18 cellular contexts compared by ENCODE assay signal in the genomic region with DNA sequence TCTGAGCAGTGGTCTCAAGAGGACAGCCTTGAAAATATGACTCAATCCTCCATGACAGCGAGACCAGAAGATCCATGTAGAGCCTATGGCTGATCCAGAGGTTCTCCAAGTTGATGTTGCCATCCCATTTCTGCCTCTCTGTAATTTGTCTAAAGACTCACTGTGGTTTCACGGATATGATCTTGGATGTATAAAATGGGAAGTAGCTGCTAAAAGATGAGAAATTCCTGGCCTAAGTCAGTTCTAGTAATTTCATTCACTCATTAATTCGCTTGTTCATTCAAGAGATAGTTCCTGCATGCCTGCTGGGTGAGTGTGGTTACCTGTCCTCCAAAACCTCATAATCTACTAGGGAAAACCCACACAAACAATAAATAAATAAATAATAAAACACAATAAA.
"Had no signal": no experiment of that assay in that cellular context is flagged by ENCODE, and none has a peak within 500 bp of the region (broad histone marks: within the 10 kb centered on the region; RNA-seq: fewer than 3 reads in every experiment).

No MANE protein-coding gene starts in this region.

- H3K36me3 Mint-ChIP-seq: activated CD8-positive, alpha-beta memory T cell treated with anti-CD3 and anti-CD28 coated beads, Interleukin-2, amount 10 ng/mL, durations not matched to agents 7 days and 5 days had no signal

- H3K9me3 Mint-ChIP-seq: activated T-helper 17 cell treated with anti-CD3 and anti-CD28 coated beads, Interleukin-2, amount 50 U/mL, for 72 hours; dendritic cell treated with granulocyte-macrophage colony-stimulating factor and Interleukin-4, amounts not matched to agents 40 ng/mL and 50 ng/mL, for 4 days; nephron progenitor cell had no signal

- H3K27me3 ChIP-seq: ascending aorta, esophagus squamous epithelium, SJSA1, stomach, vagina had no signal

- DNase-seq: activated CD4-positive, alpha-beta T cell treated with anti-CD3 and anti-CD28 coated beads, Interleukin-2, amount 50 U/mL, for 48 hours; activated CD8-positive, alpha-beta memory T cell treated with anti-CD3 and anti-CD28 coated beads, Interleukin-2, amount 10 ng/mL, durations not matched to agents 7 days and 5 days; activated naive CD4-positive, alpha-beta T cell; effector CD8-positive, alpha-beta T cell; esophagus squamous epithelium; islet precursor cell; left ventricle myocardium inferior; nephron progenitor cell; occipital lobe; right cardiac atrium; stomach; trophoblast cell had no signal

- H3K36me3 ChIP-seq: ascending aorta, esophagus squamous epithelium, left ventricle myocardium inferior, prostate gland, SJSA1, stomach, vagina had no signal

- H3K27ac ChIP-seq: ascending aorta, esophagus squamous epithelium, left ventricle myocardium inferior, prostate gland, SJSA1, stomach, vagina had no signal

- H3K27ac Mint-ChIP-seq: activated CD8-positive, alpha-beta memory T cell treated with anti-CD3 and anti-CD28 coated beads, Interleukin-2, amount 10 ng/mL, durations not matched to agents 7 days and 5 days; activated T-helper 17 cell treated with anti-CD3 and anti-CD28 coated beads, Interleukin-2, amount 50 U/mL, for 72 hours; dendritic cell treated with granulocyte-macrophage colony-stimulating factor and Interleukin-4, amounts not matched to agents 40 ng/mL and 50 ng/mL, for 4 days had no signal

- ATAC-seq: activated CD8-positive, alpha-beta memory T cell treated with anti-CD3 and anti-CD28 coated beads, Interleukin-2, amount 10 ng/mL, durations not matched to agents 7 days and 5 days; activated T-helper 17 cell treated with anti-CD3 and anti-CD28 coated beads, Interleukin-2, amount 50 U/mL, for 72 hours; right cardiac atrium had no signal

- H3K9me3 ChIP-seq: ascending aorta, esophagus squamous epithelium, left ventricle myocardium inferior, prostate gland, SJSA1, stomach, vagina had no signal

- H3K4me3 ChIP-seq: ascending aorta, esophagus squamous epithelium, left ventricle myocardium inferior, prostate gland, SJSA1, stomach, vagina had no signal

- H3K4me1 ChIP-seq: ascending aorta, prostate gland, SJSA1, vagina had no signal

- H3K4me3 Mint-ChIP-seq: activated CD8-positive, alpha-beta memory T cell treated with anti-CD3 and anti-CD28 coated beads, Interleukin-2, amount 10 ng/mL, durations not matched to agents 7 days and 5 days; activated T-helper 17 cell treated with anti-CD3 and anti-CD28 coated beads, Interleukin-2, amount 50 U/mL, for 72 hours; dendritic cell treated with granulocyte-macrophage colony-stimulating factor and Interleukin-4, amounts not matched to agents 40 ng/mL and 50 ng/mL, for 4 days; nephron progenitor cell had no signal

- H3K27me3 Mint-ChIP-seq: activated CD8-positive, alpha-beta memory T cell treated with anti-CD3 and anti-CD28 coated beads, Interleukin-2, amount 10 ng/mL, durations not matched to agents 7 days and 5 days; activated T-helper 17 cell treated with anti-CD3 and anti-CD28 coated beads, Interleukin-2, amount 50 U/mL, for 72 hours had no signal
